In genomic region chr18:48573632-48574293, GRCh38 we compare ENCODE assay signal across 22 cellular contexts. TPM values are rescaled to one million over a fixed set of nuclear protein-coding genes. Genes with fewer than 3 reads are reported as not detected.
DNase-seq lines count a peak whose midpoint lies in the region; ATAC-seq, FAIRE-seq and TF ChIP-seq lines count a peak whose summit lies in the region.
"Had no signal": no experiment of that assay in that cellular context is flagged by ENCODE, and none has a peak within 500 bp of the region (broad histone marks: within the 10 kb centered on the region; RNA-seq: fewer than 3 reads in every experiment).

No MANE protein-coding gene starts in this region.

- H3K79me2 ChIP-seq in K562 (ENCODE audit: control insufficient read depth, insufficient read depth, low read length): no peaks in the 10 kb centered on the region

- TF ChIP-seq CTCF in HFFc6 (IDR thresholded peaks at IDR 0.05): no peak
- TF ChIP-seq CTCF in K562 (IDR thresholded peaks at IDR 0.05 in 2 of 3, conservative IDR thresholded peaks at IDR 0.05 in 1 of 3; ENCODE audit: insufficient read depth in 2 of 3, low read depth in 1 of 3, low read length in 3 of 3): peak in 2 of 3 experiments; percentile 26 to 42; a peak in 3 of 6 replicates
- TF ChIP-seq CTCF in Peyer's patch (IDR thresholded peaks at IDR 0.05): no peak
- no peak for TF ChIP-seq CTCF in lower lobe of right lung (IDR thresholded peaks at IDR 0.05)

- ATAC-seq in K562 (peak; percentile 90), HG03342 (IDR thresholded peaks at IDR 0.05; ENCODE audit: unreplicated experiment) (no peak), lower lobe of right lung (no peak)
- ATAC-seq: foreskin keratinocyte, left cardiac atrium, right cardiac atrium had no signal

- intact Hi-C loops in K562 (cut with micrococcal nuclease) (no loop called here), lower lobe of right lung (cut with DNase I) (no loop called here)

- TF ChIP-seq RAD21 in K562 (CRISPR knock-in tag; conservative IDR thresholded peaks at IDR 0.05 in 1 of 2, IDR thresholded peaks at IDR 0.05 in 1 of 2): 0 out of 4 replicates have a peak, but pooled peaks of 1 of the 2 experiments have one; percentile 8

- 42% methylated on average over 14 of the region's 14 CpGs for WGBS in K562 (ENCODE audit: insufficient coverage, low coverage, missing lambda C conversion rate)

- peaks cover 52% of the 10 kb centered on the region for H3K36me3 Mint-ChIP-seq in HFFc6 (ENCODE audit: low read depth)
- H3K36me3 Mint-ChIP-seq: activated naive CD4-positive, alpha-beta T cell treated with anti-CD3 and anti-CD28 coated beads, Interleukin-2, amount 50 U/mL, for 24 hours had no signal

- H3K4me1 Mint-ChIP-seq in HFFc6 (ENCODE audit: low read depth): peaks cover 31% of the 10 kb centered on the region
- H3K4me1 Mint-ChIP-seq: activated naive CD4-positive, alpha-beta T cell treated with anti-CD3 and anti-CD28 coated beads, Interleukin-2, amount 50 U/mL, for 24 hours; B cell had no signal

- peak overlapping the region; percentile 10; the same call in 1 of the 2 replicates for H3K27ac Mint-ChIP-seq in HFFc6
- H3K27ac Mint-ChIP-seq: activated naive CD4-positive, alpha-beta T cell treated with anti-CD3 and anti-CD28 coated beads, Interleukin-2, amount 50 U/mL, for 24 hours; B cell had no signal

- H3K9me3 ChIP-seq in K562 (replicated peaks; ENCODE audit: control insufficient read depth, insufficient read depth, low read depth, low read length) (no peaks in the 10 kb centered on the region), Peyer's patch (no peaks in the 10 kb centered on the region), lower lobe of right lung (no peaks in the 10 kb centered on the region)
- H3K9me3 ChIP-seq: tibial artery had no signal

- H3K27me3 Mint-ChIP-seq in HFFc6 (ENCODE audit: insufficient read depth): peaks cover 4% of the 10 kb centered on the region
- H3K27me3 Mint-ChIP-seq: activated naive CD4-positive, alpha-beta T cell treated with anti-CD3 and anti-CD28 coated beads, Interleukin-2, amount 50 U/mL, for 24 hours; B cell had no signal

- no peak overlapping the region for H3K4me3 Mint-ChIP-seq in HFFc6
- H3K4me3 Mint-ChIP-seq: activated naive CD4-positive, alpha-beta T cell treated with anti-CD3 and anti-CD28 coated beads, Interleukin-2, amount 50 U/mL, for 24 hours; B cell had no signal

- peak overlapping the region in 1 of 2 experiments; percentile 61; a peak in 2 of 4 replicates for H3K9ac ChIP-seq in K562 (ENCODE audit: insufficient read depth in 1 of 2, low read depth in 2 of 2, low read length in 2 of 2)
- H3K9ac ChIP-seq: SK-N-SH had no signal

- peak; percentile 85 for FAIRE-seq in K562 (lab: Jason Lieb, UNC)

- no peak for TF ChIP-seq EP300 in K562 (IDR thresholded peaks at IDR 0.05; ENCODE audit: low read length)

- H3K9me3 Mint-ChIP-seq in HFFc6: no peaks in the 10 kb centered on the region
- H3K9me3 Mint-ChIP-seq: activated naive CD4-positive, alpha-beta T cell treated with anti-CD3 and anti-CD28 coated beads, Interleukin-2, amount 50 U/mL, for 24 hours had no signal

- no peak overlapping the region for H2AFZ ChIP-seq in K562 (ENCODE audit: low read depth, low read length)

- peak overlapping the region; percentile 51 for H3K4me2 ChIP-seq in K562 (ENCODE audit: insufficient read depth, low read length)
- H3K4me2 ChIP-seq: SK-N-SH had no signal

- in situ Hi-C loops in K562 (cut with MboI): no loop called here

- BruUV-seq in K562 (replicated peaks; lab: Mats Ljungman, UMichigan): no TSS peak

- POLR2A ChIA-PET in K562 (lab: Yijun Ruan, JAX): no interaction called here

- H3K4me3 ChIP-seq in K562 (no peak overlapping the region), Peyer's patch (no peak overlapping the region), lower lobe of right lung (no peak overlapping the region)
- H3K4me3 ChIP-seq: tibial artery had no signal

- H3K36me3 ChIP-seq in K562 (ENCODE audit: control insufficient read depth, insufficient read depth, low read length): no peaks in the 10 kb centered on the region
- no peaks in the 10 kb centered on the region for H3K36me3 ChIP-seq in Peyer's patch
- no peaks in the 10 kb centered on the region for H3K36me3 ChIP-seq in lower lobe of right lung

- H4K20me1 ChIP-seq in K562 (replicated peaks; ENCODE audit: control insufficient read depth, insufficient read depth, low read length): 0 out of 2 replicates have a peak, but pooled peaks cover 3% of the 10 kb centered on the region

- CTCF ChIA-PET in K562 (lab: Yijun Ruan, JAX; ENCODE audit: low intra/inter-chr PET ratio): no interaction called here

- DNase-seq in HFFc6: no peak
- DNase-seq in K562 (ENCODE audit: extremely low read depth in 1 of 4, low spot score in 3 of 4): peak; percentile 36 to 61 (median 44)
- peak; percentile 56 for DNase-seq in left kidney (ENCODE audit: low read depth, low spot score)
- no peak for DNase-seq in substantia nigra (lab: John Stamatoyannopoulos, UW)
- DNase-seq in Peyer's patch: no peak
- no peak for DNase-seq in lower lobe of right lung
- DNase-seq: activated CD4-positive, alpha-beta T cell treated with anti-CD3 and anti-CD28 coated beads for 1 hour; COR-L47; foreskin keratinocyte; left cardiac atrium; NCI-H1436 treated with DMSO at 0.1 percent for 48 hours; NCI-H226; NK-92 treated with Interleukin-12 subunit alpha and Interleukin-12 subunit beta, amount 100 ng/mL, for 24 hours; right cardiac atrium; SK-N-SH; stimulated activated CD4-positive, alpha-beta T cell treated with anti-CD3 and anti-CD28 coated beads, Interleukin-15, amount 100 ng/mL, for 24 hours; T1000; tibial artery had no signal

- TF ChIP-seq POLR2A in K562 (conservative IDR thresholded peaks at IDR 0.05): no peak
- TF ChIP-seq POLR2A in Peyer's patch (IDR thresholded peaks at IDR 0.05): no peak

- no peaks in the 10 kb centered on the region for H3K9me1 ChIP-seq in K562 (ENCODE audit: control insufficient read depth, insufficient read depth, low read length)

- H3K27ac ChIP-seq in K562 (ENCODE audit: extremely low read depth, low read depth, low read length): no peak overlapping the region
- peak overlapping the region; percentile 96 for H3K27ac ChIP-seq in substantia nigra (ENCODE audit: low read depth, low read length, poor library complexity, severe bottlenecking)
- no peak overlapping the region for H3K27ac ChIP-seq in Peyer's patch
- no peak overlapping the region for H3K27ac ChIP-seq in lower lobe of right lung
- H3K27ac ChIP-seq: epithelial cell of prostate, foreskin keratinocyte had no signal

- H3K4me1 ChIP-seq in K562 (replicated peaks in 1 of 2; ENCODE audit: control insufficient read depth in 2 of 2, insufficient read depth in 2 of 2, low read length in 2 of 2) (peaks cover 3 to 8% of the 10 kb centered on the region in 2 experiments; a peak in 4 of 5 replicates), Peyer's patch (no peaks in the 10 kb centered on the region), lower lobe of right lung (no peaks in the 10 kb centered on the region)
- H3K4me1 ChIP-seq: foreskin keratinocyte had no signal

- H3K27me3 ChIP-seq in K562 (ENCODE audit: control insufficient read depth in 2 of 2, insufficient read depth in 2 of 2, low read length in 2 of 2) (no peaks in the 10 kb centered on the region), Peyer's patch (no peaks in the 10 kb centered on the region), lower lobe of right lung (ENCODE audit: low read depth) (no peaks in the 10 kb centered on the region)
- H3K27me3 ChIP-seq: foreskin keratinocyte, tibial artery had no signal

TF ChIP-seq in K562, 482 proteins besides CTCF, POLR2A, EP300 and RAD21:
- no peak for TF ChIP-seq GATAD2B (IDR thresholded peaks at IDR 0.05; ENCODE audit: borderline replicate concordance)
- TF ChIP-seq EGR1 (conservative IDR thresholded peaks at IDR 0.05): peak; percentile 71

RNA-seq across cellular contexts. Expression of gene CTIF, which starts 34.9 kb away (rescaled TPM):
- total RNA-seq in HFFc6 (2021; fragmentation: NEBNext Ultra II Directional; extraction: Animal tissue kit (Norgen Biotek cat#: 25700)): 100 to 1,000 TPM in 1 of 6 experiments, 10 to 100 TPM in 5; 77.6 to 100 (median 79.2) TPM
- total RNA-seq in K562 (2011; cell fraction: chromatin; rRNA removed; ENCODE audit: low replicate concordance): 20.1 and 49.3 TPM in 2 replicates
- total RNA-seq in K562 (2011; cell fraction: nucleolus; rRNA removed): 14.0 and 21.6 TPM in 2 replicates
- total RNA-seq in K562 (2011; cell fraction: nucleoplasm; rRNA removed): 17.9 and 22.7 TPM in 2 replicates
- total RNA-seq in K562 (2014; rRNA removed): 2.2 and 6.6 TPM in 2 replicates
- 1.5 TPM in 2 replicates for total RNA-seq in K562 (2014; rRNA removed; fragmentation: Illumina TruSeq; extraction: Trizol)
- total RNA-seq in K562 (2015; rRNA removed; fragmentation: Illumina TruSeq; extraction: Trizol): 2.4 and 3.7 TPM in 2 replicates
- total RNA-seq in K562 (2021): 8.5 and 11.5 TPM in 2 replicates
- 2.2 and 4.8 TPM in 2 replicates for polyA plus RNA-seq in K562 (2011; rRNA removed)
- polyA plus RNA-seq in K562 (2011; cell fraction: cytosol; rRNA removed): 1.7 and 2.8 TPM in 2 replicates
- polyA plus RNA-seq in K562 (2011; cell fraction: nucleus; rRNA removed): 14.2 and 21.5 TPM in 2 replicates
- polyA plus RNA-seq in K562 (2012): 5.6 and 6.6 TPM in 2 replicates
- polyA plus RNA-seq in K562 (2014; fragmentation: Illumina TruSeq; extraction: Trizol): 3.9 and 4.2 TPM in 2 replicates
- polyA plus RNA-seq in K562 (2014; fragmentation: Nextera tagmentation; extraction: Ambion mirVana): under 1 TPM; 0.17 to 0.31 TPM
- polyA plus RNA-seq in K562 (2014; rRNA removed): 4.1 and 6.0 TPM in 2 replicates
- 2.0 and 2.6 TPM in 2 replicates for polyA minus RNA-seq in K562 (2011; rRNA and poly(A)+ RNA removed)
- 3.9 and 8.2 TPM in 2 replicates for polyA minus RNA-seq in K562 (2011; cell fraction: cytosol; rRNA and poly(A)+ RNA removed)
- polyA minus RNA-seq in K562 (2011; cell fraction: nucleus; rRNA and poly(A)+ RNA removed): 4.8 and 13.1 TPM in 2 replicates
- total RNA-seq in Peyer's patch: 100 to 1,000 TPM in 1 of 4 donors, 10 to 100 TPM in 3; 16.6 to 116 (median 34.5) TPM
- total RNA-seq in lower lobe of right lung: 54.8 TPM

Comparison
In these comparisons a context has a peak if more than half of its experiments do, and no peak if none do; other contexts are left out.
1. DNase-seq: peak in K562 (4 of 4) and left kidney (single experiment); none in HFFc6 (single experiment), substantia nigra (0 of 49), Peyer's patch (0 of 3) and lower lobe of right lung (single experiment).
2. CTCF ChIP-seq: peak in K562 (2 of 3); none in HFFc6 (single experiment), Peyer's patch (0 of 6) and lower lobe of right lung (single experiment).